Comparison of ENCODE assay signal across 2 cellular contexts in genomic region chrX:23901805-23902204, GRCh38.
A peak's percentile ranks its signal among the peaks of the same experiment; 100 is the strongest.
TF ChIP-seq lines count a peak whose summit lies in the region.

No MANE protein-coding gene starts in this region.

TF ChIP-seq in Ishikawa, 13 proteins besides CTCF, POLR2A, EP300 and RAD21 (continued from another document):
- TF ChIP-seq NFIC (IDR thresholded peaks at IDR 0.05): no peak
- no peak for TF ChIP-seq YY1 (IDR thresholded peaks at IDR 0.05; ENCODE audit: low read depth)
- no peak for TF ChIP-seq FOXM1 (IDR thresholded peaks at IDR 0.05; ENCODE audit: borderline replicate concordance, low read depth)
- TF ChIP-seq REST (IDR thresholded peaks at IDR 0.05; ENCODE audit: low read depth): no peak
- TF ChIP-seq CREB1 (IDR thresholded peaks at IDR 0.05; ENCODE audit: low read depth): no peak
- no peak for TF ChIP-seq TCF12 (IDR thresholded peaks at IDR 0.05; ENCODE audit: low read depth)
- TF ChIP-seq CEBPB (IDR thresholded peaks at IDR 0.05): no peak
- TF ChIP-seq EGR1 (IDR thresholded peaks at IDR 0.05): no peak

TF ChIP-seq in GM12878, 131 proteins besides CTCF, POLR2A, EP300 and RAD21 (continued from another document):
- TF ChIP-seq, protein P1, sequence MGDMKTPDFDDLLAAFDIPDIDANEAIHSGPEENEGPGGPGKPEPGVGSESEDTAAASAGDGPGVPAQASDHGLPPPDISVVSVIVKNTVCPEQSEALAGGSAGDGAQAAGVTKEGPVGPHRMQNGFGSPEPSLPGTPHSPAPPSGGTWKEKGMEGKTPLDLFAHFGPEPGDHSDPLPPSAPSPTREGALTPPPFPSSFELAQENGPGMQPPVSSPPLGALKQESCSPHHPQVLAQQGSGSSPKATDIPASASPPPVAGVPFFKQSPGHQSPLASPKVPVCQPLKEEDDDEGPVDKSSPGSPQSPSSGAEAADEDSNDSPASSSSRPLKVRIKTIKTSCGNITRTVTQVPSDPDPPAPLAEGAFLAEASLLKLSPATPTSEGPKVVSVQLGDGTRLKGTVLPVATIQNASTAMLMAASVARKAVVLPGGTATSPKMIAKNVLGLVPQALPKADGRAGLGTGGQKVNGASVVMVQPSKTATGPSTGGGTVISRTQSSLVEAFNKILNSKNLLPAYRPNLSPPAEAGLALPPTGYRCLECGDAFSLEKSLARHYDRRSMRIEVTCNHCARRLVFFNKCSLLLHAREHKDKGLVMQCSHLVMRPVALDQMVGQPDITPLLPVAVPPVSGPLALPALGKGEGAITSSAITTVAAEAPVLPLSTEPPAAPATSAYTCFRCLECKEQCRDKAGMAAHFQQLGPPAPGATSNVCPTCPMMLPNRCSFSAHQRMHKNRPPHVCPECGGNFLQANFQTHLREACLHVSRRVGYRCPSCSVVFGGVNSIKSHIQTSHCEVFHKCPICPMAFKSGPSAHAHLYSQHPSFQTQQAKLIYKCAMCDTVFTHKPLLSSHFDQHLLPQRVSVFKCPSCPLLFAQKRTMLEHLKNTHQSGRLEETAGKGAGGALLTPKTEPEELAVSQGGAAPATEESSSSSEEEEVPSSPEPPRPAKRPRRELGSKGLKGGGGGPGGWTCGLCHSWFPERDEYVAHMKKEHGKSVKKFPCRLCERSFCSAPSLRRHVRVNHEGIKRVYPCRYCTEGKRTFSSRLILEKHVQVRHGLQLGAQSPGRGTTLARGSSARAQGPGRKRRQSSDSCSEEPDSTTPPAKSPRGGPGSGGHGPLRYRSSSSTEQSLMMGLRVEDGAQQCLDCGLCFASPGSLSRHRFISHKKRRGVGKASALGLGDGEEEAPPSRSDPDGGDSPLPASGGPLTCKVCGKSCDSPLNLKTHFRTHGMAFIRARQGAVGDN (IDR thresholded peaks at IDR 0.05): peak; percentile 79
- TF ChIP-seq USF1 (IDR thresholded peaks at IDR 0.05; ENCODE audit: borderline replicate concordance, extremely low read length, insufficient read depth, low read depth, low read length) (no peak), SPI1 (IDR thresholded peaks at IDR 0.05; ENCODE audit: borderline replicate concordance, insufficient read depth, low read depth, low read length) (no peak)
